Comparison of ENCODE assay signal across 8 cellular contexts in genomic region chr15:92917606-92918407, GRCh38. TPM values are rescaled to one million over a fixed set of nuclear protein-coding genes. Genes with fewer than 3 reads are reported as not detected.
DNase-seq lines count a peak whose midpoint lies in the region; ATAC-seq, FAIRE-seq and TF ChIP-seq lines count a peak whose summit lies in the region.

No MANE protein-coding gene starts in this region.

- intact Hi-C loops in natural killer cell (cut with micrococcal nuclease): loop anchor here (1.0 to 2.0 kb wide), 4 partner anchors 17 to 121 kb away; partner anchors contain the start of gene CHD2

- DNase-seq in LoVo (ENCODE audit: low spot score): peak; percentile 97
- DNase-seq in RPMI8226: peak; percentile 98
- peak; percentile 98 for DNase-seq in fibroblast of peridontal ligament (ENCODE audit: extremely low read depth)
- DNase-seq in natural killer cell: peak; percentile 90
- peak; percentile 79 for DNase-seq in stimulated activated naive B cell treated with anti-CD40 and anti-IgM and Interleukin-4, amounts not matched to agents 10 μg/mL and 1 μg/mL and 100 μg/mL, for 72 hours

- H3K36me3 Mint-ChIP-seq in activated T-helper 17 cell treated with anti-CD3 and anti-CD28 coated beads, Interleukin-2, amount 50 U/mL, for 72 hours (ENCODE audit: low read depth): peaks cover 94% of the 10 kb centered on the region
- H3K36me3 Mint-ChIP-seq in natural killer cell: no peaks in the 10 kb centered on the region
- peaks cover 49 to 66% of the 10 kb centered on the region in 2 donors for H3K36me3 Mint-ChIP-seq in stimulated activated naive B cell treated with anti-CD40 and anti-IgM and Interleukin-4, amounts not matched to agents 10 μg/mL and 1 μg/mL and 100 μg/mL, for 72 hours

- FAIRE-seq in A204.1 (lab: Jason Lieb, UNC): peak; percentile 96

- peak overlapping the region; percentile 99 for H3K27ac Mint-ChIP-seq in activated T-helper 17 cell treated with anti-CD3 and anti-CD28 coated beads, Interleukin-2, amount 50 U/mL, for 72 hours
- peak overlapping the region; percentile 98 to 99 for H3K27ac Mint-ChIP-seq in natural killer cell
- peak overlapping the region; percentile 85 for H3K27ac Mint-ChIP-seq in stimulated activated naive B cell treated with anti-CD40 and anti-IgM and Interleukin-4, amounts not matched to agents 10 μg/mL and 1 μg/mL and 100 μg/mL, for 72 hours

- H3K4me1 Mint-ChIP-seq in activated T-helper 17 cell treated with anti-CD3 and anti-CD28 coated beads, Interleukin-2, amount 50 U/mL, for 72 hours: peaks cover 62% of the 10 kb centered on the region
- peaks cover 81 to 82% of the 10 kb centered on the region in 2 donors for H3K4me1 Mint-ChIP-seq in natural killer cell
- peaks cover 60 to 88% of the 10 kb centered on the region in 2 donors for H3K4me1 Mint-ChIP-seq in stimulated activated naive B cell treated with anti-CD40 and anti-IgM and Interleukin-4, amounts not matched to agents 10 μg/mL and 1 μg/mL and 100 μg/mL, for 72 hours

- TF ChIP-seq CTCF in natural killer cell (IDR thresholded peaks at IDR 0.05): peak; percentile 92

- peak; percentile 55 for ATAC-seq in GM19035 (IDR thresholded peaks at IDR 0.05; ENCODE audit: unreplicated experiment)
- peak; percentile 15 for ATAC-seq in activated T-helper 17 cell treated with anti-CD3 and anti-CD28 coated beads, Interleukin-2, amount 50 U/mL, for 72 hours (replicated peaks)
- peak; percentile 56 to 89 (median 73) for ATAC-seq in natural killer cell
- peak; percentile 53 to 63 for ATAC-seq in stimulated activated naive B cell treated with anti-CD40 and anti-IgM and Interleukin-4, amounts not matched to agents 10 μg/mL and 1 μg/mL and 100 μg/mL, for 72 hours (replicated peaks)

- no peaks in the 10 kb centered on the region for H3K27me3 Mint-ChIP-seq in activated T-helper 17 cell treated with anti-CD3 and anti-CD28 coated beads, Interleukin-2, amount 50 U/mL, for 72 hours
- H3K27me3 Mint-ChIP-seq in natural killer cell (ENCODE audit: low read depth in 2 of 2): no peaks in the 10 kb centered on the region
- H3K27me3 Mint-ChIP-seq in stimulated activated naive B cell treated with anti-CD40 and anti-IgM and Interleukin-4, amounts not matched to agents 10 μg/mL and 1 μg/mL and 100 μg/mL, for 72 hours: no peaks in the 10 kb centered on the region

- no peaks in the 10 kb centered on the region for H3K9me3 Mint-ChIP-seq in activated T-helper 17 cell treated with anti-CD3 and anti-CD28 coated beads, Interleukin-2, amount 50 U/mL, for 72 hours
- H3K9me3 Mint-ChIP-seq in natural killer cell: no peaks in the 10 kb centered on the region
- H3K9me3 Mint-ChIP-seq in stimulated activated naive B cell treated with anti-CD40 and anti-IgM and Interleukin-4, amounts not matched to agents 10 μg/mL and 1 μg/mL and 100 μg/mL, for 72 hours: peaks cover 3 to 4% of the 10 kb centered on the region in 2 donors

- peak overlapping the region; percentile 94 for H3K4me3 Mint-ChIP-seq in activated T-helper 17 cell treated with anti-CD3 and anti-CD28 coated beads, Interleukin-2, amount 50 U/mL, for 72 hours
- H3K4me3 Mint-ChIP-seq in natural killer cell: peak overlapping the region; percentile 72
- peak overlapping the region in 1 of 2 donors; percentile 46 for H3K4me3 Mint-ChIP-seq in stimulated activated naive B cell treated with anti-CD40 and anti-IgM and Interleukin-4, amounts not matched to agents 10 μg/mL and 1 μg/mL and 100 μg/mL, for 72 hours

RNA-seq across cellular contexts. Expression of gene CHD2, which starts 17.7 kb away (rescaled TPM):
- total RNA-seq in activated T-helper 17 cell treated with anti-CD3 and anti-CD28 coated beads, Interleukin-2, amount 50 U/mL, for 72 hours: 100 to 1,000 TPM; 159 to 357 TPM
- 100 to 1,000 TPM; 418 to 449 (median 441) TPM for total RNA-seq in natural killer cell

Comparison
In these comparisons a context has a peak if more than half of its experiments do, and no peak if none do; other contexts are left out.
1. Peak in every context shown above with its lines: DNase-seq and ATAC-seq.
2. ATAC-seq: peak in every context shown above with its lines; median percentile 73 in natural killer cell; 58 in stimulated activated naive B cell treated with anti-CD40 and anti-IgM and Interleukin-4, amounts not matched to agents 10 μg/mL and 1 μg/mL and 100 μg/mL, for 72 hours; 55 in GM19035; 15 in activated T-helper 17 cell treated with anti-CD3 and anti-CD28 coated beads, Interleukin-2, amount 50 U/mL, for 72 hours.